8 cellular contexts compared by ENCODE assay signal in the genomic region with DNA sequence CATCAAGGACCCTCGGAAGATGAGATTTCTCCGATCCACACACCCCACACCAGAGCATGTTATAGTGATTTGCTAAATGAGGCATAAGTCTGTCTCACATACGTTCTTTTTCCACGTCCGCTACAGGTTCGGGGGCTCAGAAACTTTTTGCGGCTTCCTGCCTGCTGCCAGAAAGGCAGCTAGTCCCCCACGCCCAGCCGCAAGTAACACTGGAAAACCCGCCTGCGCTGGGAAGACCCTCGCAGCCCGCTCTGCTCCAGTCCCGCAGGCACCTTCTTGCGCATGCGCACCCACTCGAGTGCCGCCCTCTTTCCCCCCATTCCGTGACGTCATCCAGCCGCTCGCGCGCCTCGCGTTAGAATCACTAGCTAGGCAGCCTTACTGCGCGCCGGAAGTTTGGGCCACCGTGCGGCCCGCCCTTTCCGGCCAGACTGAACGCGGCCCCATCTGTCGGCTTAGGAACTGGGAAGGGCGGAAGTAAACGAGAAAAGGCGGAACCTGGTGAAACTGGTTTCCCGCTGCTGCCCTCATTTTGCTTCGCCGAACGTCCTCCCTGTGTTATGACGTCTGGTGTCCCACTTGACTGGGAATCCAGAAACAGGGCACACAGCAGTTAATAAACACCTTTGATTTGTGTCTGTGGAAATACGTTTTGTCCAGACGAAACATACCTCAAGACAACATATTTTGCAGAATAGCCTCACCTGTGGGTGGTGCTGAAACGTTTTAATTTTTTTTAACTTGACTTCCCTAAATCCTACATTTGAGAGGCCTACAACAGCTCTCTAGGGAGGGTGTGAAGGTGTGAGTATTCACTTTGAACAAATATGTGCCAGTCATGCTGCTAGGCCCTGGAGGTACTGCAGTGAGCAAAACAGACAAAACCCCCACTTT. TPM values are rescaled to one million over a fixed set of nuclear protein-coding genes. Genes with fewer than 3 reads are reported as not detected.
DNase-seq lines count a peak whose midpoint lies in the region; ATAC-seq, FAIRE-seq and TF ChIP-seq lines count a peak whose summit lies in the region.

TSS of gene C1orf74 (minus strand) at position 284 of the 894 bp plus-strand sequence. CDS start 925 bp downstream, outside the sequence.

- TF ChIP-seq POLR2A in GM18505 (IDR thresholded peaks at IDR 0.05; ENCODE audit: borderline replicate concordance, extremely low read depth, insufficient read depth, insufficient read length), result peak; percentile 95

- H3K4me2 ChIP-seq in astrocyte (ENCODE audit: low read length), result peak within 1 kb of the TSS; percentile 95

- H3K4me1 ChIP-seq in astrocyte (ENCODE audit: insufficient read depth, low read length) (peaks cover 13% of the 10 kb centered on the region), right cardiac atrium (ENCODE audit: control insufficient read depth, insufficient read depth, low read length) (peaks cover 6% of the 10 kb centered on the region), psoas muscle (peaks cover 11% of the 10 kb centered on the region)

- H3K27me3 ChIP-seq in astrocyte (ENCODE audit: insufficient read depth, low read length) (no peaks in the 10 kb centered on the region), right cardiac atrium (ENCODE audit: control insufficient read depth, insufficient read depth) (no peaks in the 10 kb centered on the region), psoas muscle (ENCODE audit: insufficient read depth in 3 of 3, low read length in 2 of 3) (peaks cover 0 to 21% (median 4%) of the 10 kb centered on the region in 3 donors)

- TF ChIP-seq CTCF in astrocyte (IDR thresholded peaks at IDR 0.05; ENCODE audit: insufficient read depth, low read depth, low read length) (no peak), psoas muscle (IDR thresholded peaks at IDR 0.05) (no peak)

- peak within 1 kb of the TSS; percentile 93 for H3K4me3 Mint-ChIP-seq in T-helper 2 cell treated with Interferon-gamma antibody and Interleukin-4, amounts not matched to agents 5 μg/mL and 100 μg/mL, for 36 hours
- H3K4me3 Mint-ChIP-seq in astrocyte (ENCODE audit: unreplicated experiment), result peak within 1 kb of the TSS; percentile 96

- H3K4me3 ChIP-seq in astrocyte (ENCODE audit: insufficient read depth, low read depth, low read length) (peak within 1 kb of the TSS; percentile 96), right cardiac atrium (ENCODE audit: low read length) (peak within 1 kb of the TSS; percentile 75), psoas muscle (peak within 1 kb of the TSS; percentile 86)

- H3K9me3 Mint-ChIP-seq in T-helper 2 cell treated with Interferon-gamma antibody and Interleukin-4, amounts not matched to agents 5 μg/mL and 100 μg/mL, for 36 hours, result no peaks in the 10 kb centered on the region
- no peaks in the 10 kb centered on the region for H3K9me3 Mint-ChIP-seq in astrocyte (ENCODE audit: unreplicated experiment)

- H3K79me2 ChIP-seq in astrocyte (ENCODE audit: insufficient read depth, low read length), result peaks cover 10% of the 10 kb centered on the region

- H3K27ac Mint-ChIP-seq in T-helper 2 cell treated with Interferon-gamma antibody and Interleukin-4, amounts not matched to agents 5 μg/mL and 100 μg/mL, for 36 hours, result peak within 1 kb of the TSS; percentile 93
- peak within 1 kb of the TSS; percentile 92 for H3K27ac Mint-ChIP-seq in astrocyte (ENCODE audit: unreplicated experiment)

- H4K20me1 ChIP-seq in astrocyte (ENCODE audit: insufficient read depth, low read length), result no peaks in the 10 kb centered on the region

- DNase-seq in NCI-H187 treated with DMSO at 0.1 percent for 48 hours (lab: John Stamatoyannopoulos, UW), result peak; percentile 61
- DNase-seq in T-helper 2 cell treated with Interferon-gamma antibody and Interleukin-4, amounts not matched to agents 5 μg/mL and 100 μg/mL, for 36 hours (ENCODE audit: low spot score), result peak; percentile 100
- peak; percentile 91 for DNase-seq in astrocyte (ENCODE audit: low read depth)
- peak; percentile 99 to 100 (median 100) for DNase-seq in right cardiac atrium
- peak; percentile 99 for DNase-seq in psoas muscle
- DNase-seq in urothelium cell line (ENCODE audit: low spot score), result peak; percentile 98

- H3K27ac ChIP-seq in astrocyte (ENCODE audit: low read depth, low read length) (peak within 1 kb of the TSS; percentile 87), right cardiac atrium (ENCODE audit: low read length) (peak within 1 kb of the TSS; percentile 94), psoas muscle (peak within 1 kb of the TSS; percentile 81)

- peaks cover 51% of the 10 kb centered on the region for H3K4me1 Mint-ChIP-seq in T-helper 2 cell treated with Interferon-gamma antibody and Interleukin-4, amounts not matched to agents 5 μg/mL and 100 μg/mL, for 36 hours (ENCODE audit: low read depth)
- H3K4me1 Mint-ChIP-seq in astrocyte (ENCODE audit: low read depth, unreplicated experiment), result peaks cover 4% of the 10 kb centered on the region

- ATAC-seq in GM18505 (IDR thresholded peaks at IDR 0.05; ENCODE audit: unreplicated experiment), result peak; percentile 98
- peak; percentile 98 for ATAC-seq in HG02970 (IDR thresholded peaks at IDR 0.05; ENCODE audit: low FRiP score, unreplicated experiment)
- ATAC-seq in right cardiac atrium, result peak; percentile 98 to 99
- ATAC-seq in psoas muscle, result peak; percentile 100

- H2AFZ ChIP-seq in astrocyte (ENCODE audit: low read depth, low read length), result peak within 1 kb of the TSS; percentile 95

- H3K36me3 ChIP-seq in astrocyte (ENCODE audit: insufficient read depth, low read length) (no peaks in the 10 kb centered on the region), psoas muscle (ENCODE audit: insufficient read depth in 1 of 2, low read depth in 1 of 2) (no peaks in the 10 kb centered on the region)

- H3K9me3 ChIP-seq in astrocyte (ENCODE audit: insufficient read depth, low read depth, low read length), result no peaks in the 10 kb centered on the region
- no peaks in the 10 kb centered on the region for H3K9me3 ChIP-seq in right cardiac atrium (ENCODE audit: control insufficient read depth, low read length)
- no peaks in the 10 kb centered on the region for H3K9me3 ChIP-seq in psoas muscle

- intact Hi-C loops in right cardiac atrium (cut with DNase I) (no loop called here), psoas muscle (cut with DNase I) (no loop called here)

- H3K9ac ChIP-seq in astrocyte (ENCODE audit: low read length), result peak within 1 kb of the TSS; percentile 97

- FAIRE-seq in astrocyte (lab: Jason Lieb, UNC) (peak; percentile 66), urothelium cell line (lab: Jason Lieb, UNC) (peak; percentile 96)

- no peaks in the 10 kb centered on the region for H3K27me3 Mint-ChIP-seq in T-helper 2 cell treated with Interferon-gamma antibody and Interleukin-4, amounts not matched to agents 5 μg/mL and 100 μg/mL, for 36 hours (ENCODE audit: low read depth)
- H3K27me3 Mint-ChIP-seq in astrocyte (ENCODE audit: low read depth, unreplicated experiment), result no peaks in the 10 kb centered on the region

- WGBS in right cardiac atrium, result 3% methylated on average over 47 of the region's 47 CpGs
- 3 to 4% (median 4%) methylated on average over 44 to 47 of the region's 47 CpGs for WGBS in psoas muscle, 3 donors

- peaks cover 31% of the 10 kb centered on the region for H3K36me3 Mint-ChIP-seq in T-helper 2 cell treated with Interferon-gamma antibody and Interleukin-4, amounts not matched to agents 5 μg/mL and 100 μg/mL, for 36 hours (ENCODE audit: low read depth)
- peaks cover 7% of the 10 kb centered on the region for H3K36me3 Mint-ChIP-seq in astrocyte (ENCODE audit: low read depth, unreplicated experiment)

RNA-seq across cellular contexts. Expression of gene C1orf74, which starts in this region (rescaled TPM):
- total RNA-seq in astrocyte (2.2 and 2.6 TPM in 2 replicates), right cardiac atrium (1 to 10 TPM; 1.9 to 3.3 (median 2.8) TPM), psoas muscle (1 to 10 TPM in 2 of 4 donors, under 1 TPM in 2; 0.54 to 1.4 (median 0.99) TPM)
- polyA plus RNA-seq in right cardiac atrium (1.4 TPM), psoas muscle (1 to 10 TPM in 2 of 3 donors, under 1 TPM in 1; 0.45 to 1.8 (median 1.6) TPM)

Comparison
In these comparisons a context has a peak if more than half of its experiments do, and no peak if none do; other contexts are left out.
1. Peak in every context shown above with its lines: DNase-seq, ATAC-seq, H3K4me3 ChIP-seq and H3K27ac ChIP-seq.